22 cellular contexts compared by ENCODE assay signal in the genomic region with DNA sequence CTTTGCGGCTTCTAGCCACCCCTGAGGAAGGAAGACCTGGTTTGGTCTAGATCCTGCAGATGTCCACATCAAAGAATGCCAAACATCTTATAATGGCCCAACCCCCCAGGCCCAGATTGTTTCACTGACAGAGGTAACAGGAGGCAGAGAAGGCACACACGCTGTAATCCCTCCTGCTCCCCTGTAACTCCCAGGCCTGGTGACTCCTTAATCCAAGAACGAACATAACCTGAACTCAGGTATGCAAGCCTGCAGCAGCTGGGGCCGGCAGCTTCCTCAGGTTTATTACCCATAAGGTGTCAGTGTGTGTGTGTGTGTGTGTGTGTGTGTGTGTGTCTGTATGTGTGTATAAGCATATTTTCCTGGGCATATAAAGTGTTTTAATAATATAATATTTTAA.
"Had no signal": no experiment of that assay in that cellular context is flagged by ENCODE, and none has a peak within 500 bp of the region (broad histone marks: within the 10 kb centered on the region; RNA-seq: fewer than 3 reads in every experiment).

No MANE protein-coding gene starts in this region.

- FAIRE-seq: pancreas had no signal

- DNase-seq: activated CD4-positive, CD25-positive, alpha-beta regulatory T cell treated with anti-CD3 and anti-CD28 coated beads, Interleukin-2, amount 50 U/mL, for 72 hours; activated CD8-positive, alpha-beta memory T cell treated with anti-CD3 and anti-CD28 coated beads for 24 hours; activated CD8-positive, alpha-beta memory T cell treated with anti-CD3 and anti-CD28 coated beads, Interleukin-2, amount 50 U/mL, for 48 hours; activated effector memory CD4-positive, alpha-beta T cell treated with anti-CD3 and anti-CD28 coated beads, Interleukin-2, amount 50 U/mL, for 16 hours; activated T-cell treated with anti-CD3 and anti-CD28 coated beads, Interleukin-2, amount 50 U/mL, for 48 hours; body of pancreas; dermis blood vessel endothelial cell; erythroblast; foreskin melanocyte; glutamatergic neuron; hypothalamus; mesenchymal stem cell; naive thymus-derived CD4-positive, alpha-beta T cell; pancreas; stimulated activated CD4-positive, alpha-beta T cell treated with anti-CD3 and anti-CD28 coated beads, Interleukin-4, amount 100 ng/mL, for 24 hours; T-helper 1 cell; T-helper 9 cell; testis; upper lobe of right lung had no signal

- H3K27ac ChIP-seq: body of pancreas, pancreas, testis, upper lobe of right lung had no signal

- H3K36me3 ChIP-seq: pancreas, upper lobe of right lung had no signal

- H3K4me1 ChIP-seq: testis, upper lobe of right lung had no signal

- ATAC-seq: body of pancreas; naive thymus-derived CD4-positive, alpha-beta T cell; pancreas; sciatic nerve; SK-N-SH treated with all-trans-retinoic acid at 6 μM for 48 hours; stimulated activated effector memory CD8-positive, alpha-beta T cell treated with anti-CD3 and anti-CD28 coated beads, Interleukin-12 subunit alpha, Interleukin-12 subunit beta, amount 100 ng/mL, for 72 hours; upper lobe of right lung had no signal

- H3K9me3 ChIP-seq: body of pancreas, pancreas, testis, upper lobe of right lung had no signal

- H3K27me3 ChIP-seq: body of pancreas, pancreas, testis had no signal

- H3K4me3 ChIP-seq: body of pancreas, pancreas, testis, upper lobe of right lung had no signal
